Comparison of ENCODE assay signal across 1 cellular context in the genomic region with DNA sequence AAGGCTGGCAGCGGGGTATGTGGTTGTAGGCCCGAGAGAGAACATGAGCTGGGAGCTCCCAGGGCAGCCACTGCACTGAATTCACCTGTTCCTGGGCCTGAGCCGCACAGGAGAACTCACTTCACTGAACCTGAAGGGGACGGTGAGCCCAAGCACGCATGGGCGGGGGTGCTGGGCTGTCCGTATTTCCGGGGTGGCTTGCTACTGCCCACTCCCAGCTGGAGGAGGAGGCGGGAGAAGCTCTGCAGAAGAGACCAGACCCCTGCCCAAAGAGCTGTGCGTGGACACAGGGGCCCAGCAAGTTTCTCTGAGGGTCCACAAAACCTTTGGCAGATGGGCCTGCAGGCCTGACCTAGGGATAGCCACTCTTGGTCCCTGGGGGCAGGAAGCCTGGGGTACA.
TF ChIP-seq lines count a peak whose summit lies in the region.

No MANE protein-coding gene starts in this region.

TF ChIP-seq in K562, 482 proteins besides CTCF, POLR2A, EP300 and RAD21:
- TF ChIP-seq TOE1 (IDR thresholded peaks at IDR 0.05; ENCODE audit: borderline replicate concordance) (no peak), TOE1 (CRISPR knock-in tag; IDR thresholded peaks at IDR 0.05; ENCODE audit: borderline replicate concordance, low read depth) (no peak), STAG1 (CRISPR knock-in tag; IDR thresholded peaks at IDR 0.05; ENCODE audit: borderline replicate concordance) (no peak), ZNF232 (CRISPR knock-in tag; IDR thresholded peaks at IDR 0.05) (no peak), TAL1 (IDR thresholded peaks at IDR 0.05) (no peak), GATA2 (CRISPR knock-in tag; IDR thresholded peaks at IDR 0.05) (no peak), TCF3 (CRISPR knock-in tag; IDR thresholded peaks at IDR 0.05) (no peak), HMGN3 (IDR thresholded peaks at IDR 0.05; ENCODE audit: borderline replicate concordance, extremely low read depth, insufficient read length, low read depth, low read length) (no peak)
- TF ChIP-seq, protein P1, sequence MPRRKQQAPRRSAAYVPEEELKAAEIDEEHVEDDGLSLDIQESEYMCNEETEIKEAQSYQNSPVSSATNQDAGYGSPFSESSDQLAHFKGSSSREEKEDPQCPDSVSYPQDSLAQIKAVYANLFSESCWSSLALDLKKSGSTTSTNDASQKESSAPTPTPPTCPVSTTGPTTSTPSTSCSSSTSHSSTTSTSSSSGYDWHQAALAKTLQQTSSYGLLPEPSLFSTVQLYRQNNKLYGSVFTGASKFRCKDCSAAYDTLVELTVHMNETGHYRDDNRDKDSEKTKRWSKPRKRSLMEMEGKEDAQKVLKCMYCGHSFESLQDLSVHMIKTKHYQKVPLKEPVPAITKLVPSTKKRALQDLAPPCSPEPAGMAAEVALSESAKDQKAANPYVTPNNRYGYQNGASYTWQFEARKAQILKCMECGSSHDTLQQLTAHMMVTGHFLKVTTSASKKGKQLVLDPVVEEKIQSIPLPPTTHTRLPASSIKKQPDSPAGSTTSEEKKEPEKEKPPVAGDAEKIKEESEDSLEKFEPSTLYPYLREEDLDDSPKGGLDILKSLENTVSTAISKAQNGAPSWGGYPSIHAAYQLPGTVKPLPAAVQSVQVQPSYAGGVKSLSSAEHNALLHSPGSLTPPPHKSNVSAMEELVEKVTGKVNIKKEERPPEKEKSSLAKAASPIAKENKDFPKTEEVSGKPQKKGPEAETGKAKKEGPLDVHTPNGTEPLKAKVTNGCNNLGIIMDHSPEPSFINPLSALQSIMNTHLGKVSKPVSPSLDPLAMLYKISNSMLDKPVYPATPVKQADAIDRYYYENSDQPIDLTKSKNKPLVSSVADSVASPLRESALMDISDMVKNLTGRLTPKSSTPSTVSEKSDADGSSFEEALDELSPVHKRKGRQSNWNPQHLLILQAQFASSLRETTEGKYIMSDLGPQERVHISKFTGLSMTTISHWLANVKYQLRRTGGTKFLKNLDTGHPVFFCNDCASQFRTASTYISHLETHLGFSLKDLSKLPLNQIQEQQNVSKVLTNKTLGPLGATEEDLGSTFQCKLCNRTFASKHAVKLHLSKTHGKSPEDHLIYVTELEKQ (CRISPR knock-in tag; IDR thresholded peaks at IDR 0.05): no peak
- TF ChIP-seq, protein P2, sequence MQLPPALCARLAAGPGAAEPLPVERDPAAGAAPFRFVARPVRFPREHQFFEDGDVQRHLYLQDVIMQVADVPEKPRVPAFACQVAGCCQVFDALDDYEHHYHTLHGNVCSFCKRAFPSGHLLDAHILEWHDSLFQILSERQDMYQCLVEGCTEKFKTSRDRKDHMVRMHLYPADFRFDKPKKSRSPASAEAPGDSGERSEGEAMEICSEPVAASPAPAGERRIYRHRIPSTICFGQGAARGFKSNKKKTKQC (CRISPR knock-in tag; IDR thresholded peaks at IDR 0.05): no peak
